In the genomic region with DNA sequence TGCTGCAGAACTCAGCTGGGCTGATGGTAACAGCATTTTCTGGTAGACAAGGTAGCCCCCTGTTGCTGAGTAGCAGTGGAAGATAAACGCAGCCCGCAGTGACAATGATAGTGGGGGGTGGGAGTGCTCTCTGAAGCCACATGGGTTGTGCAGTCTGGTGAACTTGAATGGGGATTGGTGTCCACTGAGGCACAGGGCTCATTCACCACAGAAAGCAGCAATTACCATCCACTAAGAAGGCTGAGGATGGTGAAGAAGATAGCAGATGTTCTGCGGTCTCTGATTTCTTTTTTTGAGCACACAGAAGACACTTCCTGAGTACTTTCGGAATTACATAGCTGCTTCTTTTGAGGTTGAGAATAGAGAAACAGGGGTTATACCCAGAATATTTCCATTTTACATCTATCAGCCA, we compare ENCODE assay signal across 12 cellular contexts.
DNase-seq lines count a peak whose midpoint lies in the region; ATAC-seq lines count a peak whose summit lies in the region.
"Had no signal": no experiment of that assay in that cellular context is flagged by ENCODE, and none has a peak within 500 bp of the region (broad histone marks: within the 10 kb centered on the region; RNA-seq: fewer than 3 reads in every experiment).

No MANE protein-coding gene starts in this region.

- no peaks in the 10 kb centered on the region for H3K79me1 ChIP-seq in mesenchymal stem cell (replicated peaks; ENCODE audit: low read length, poor library complexity, severe bottlenecking)

- H3K4me1 ChIP-seq in mesenchymal stem cell (ENCODE audit: control insufficient read depth, insufficient read depth, low read depth, low read length) = no peaks in the 10 kb centered on the region

- no peak overlapping the region for H2BK15ac ChIP-seq in mesenchymal stem cell (ENCODE audit: low read depth, poor library complexity, severe bottlenecking)

- H3K36me3 ChIP-seq in mesenchymal stem cell (ENCODE audit: control insufficient read depth in 1 of 2, insufficient read depth in 2 of 2, low read depth in 1 of 2, low read length in 2 of 2) = no peaks in the 10 kb centered on the region

- no peak overlapping the region for H4K8ac ChIP-seq in mesenchymal stem cell (ENCODE audit: low read length)

- no peaks in the 10 kb centered on the region for H3K27me3 ChIP-seq in mesenchymal stem cell (ENCODE audit: control insufficient read depth in 1 of 2, insufficient read depth in 1 of 2, low read length in 2 of 2)

- no peak overlapping the region for H3K4me3 ChIP-seq in mesenchymal stem cell (ENCODE audit: insufficient read depth in 1 of 2, low read depth in 1 of 2, low read length in 2 of 2)
- H3K4me3 ChIP-seq: smooth muscle cell had no signal

- H3K9ac ChIP-seq in mesenchymal stem cell (ENCODE audit: low read length) = no peak overlapping the region

- no peak overlapping the region for H3K14ac ChIP-seq in mesenchymal stem cell (ENCODE audit: low read length in 2 of 2)

- H2BK12ac ChIP-seq in mesenchymal stem cell (ENCODE audit: low read length in 2 of 2) = no peak overlapping the region

- WGBS in mesenchymal stem cell = 68% methylated on average over 2 of the region's 4 CpGs

- no peak overlapping the region for H2AFZ ChIP-seq in mesenchymal stem cell (ENCODE audit: low read depth, low read length)

- H4K91ac ChIP-seq in mesenchymal stem cell (ENCODE audit: low read length) = peak overlapping the region; percentile 27

- H3K23ac ChIP-seq in mesenchymal stem cell (ENCODE audit: low read length in 2 of 2) = no peak overlapping the region

- no peaks in the 10 kb centered on the region for H3K9me3 ChIP-seq in mesenchymal stem cell (ENCODE audit: control insufficient read depth, low read length)

- H2BK120ac ChIP-seq in mesenchymal stem cell (ENCODE audit: low read depth, low read length) = no peak overlapping the region

- no peak for DNase-seq in mesenchymal stem cell
- DNase-seq in DMS153 treated with DMSO at 0.1 percent for 48 hours (lab: John Stamatoyannopoulos, UW; ENCODE audit: unreplicated experiment) = no peak
- no peak for DNase-seq in cardiac septum (ENCODE audit: low spot score)
- no peak for DNase-seq in SK-N-DZ (ENCODE audit: low spot score)
- DNase-seq: activated T-cell treated with anti-CD3 and anti-CD28 coated beads, Interleukin-2, amount 50 U/mL, for 24 hours; naive B cell; NCI-H1092 treated with DMSO at 0.1 percent for 48 hours had no signal

- intact Hi-C loops in cardiac septum (cut with DNase I) = no loop called here

- H3K27ac ChIP-seq in mesenchymal stem cell (ENCODE audit: low read length, poor library complexity, severe bottlenecking) = no peak overlapping the region

- no peak overlapping the region for H3K4ac ChIP-seq in mesenchymal stem cell (ENCODE audit: low read depth in 1 of 2, low read length in 2 of 2)

- ATAC-seq in GM18870 (IDR thresholded peaks at IDR 0.05; ENCODE audit: unreplicated experiment) = peak; percentile 71
- peak; percentile 76 for ATAC-seq in GM21786 (IDR thresholded peaks at IDR 0.05; ENCODE audit: unreplicated experiment)
- peak; percentile 92 for ATAC-seq in HG03432 (IDR thresholded peaks at IDR 0.05; ENCODE audit: unreplicated experiment)
- ATAC-seq in GM18873 (IDR thresholded peaks at IDR 0.05; ENCODE audit: low FRiP score, unreplicated experiment) = no peak

- H2AK5ac ChIP-seq in mesenchymal stem cell (ENCODE audit: low read length, severe bottlenecking) = no peak overlapping the region

- no peak overlapping the region for H2BK5ac ChIP-seq in mesenchymal stem cell (ENCODE audit: low read depth, low read length, poor library complexity, severe bottlenecking)

- H3K4me2 ChIP-seq in mesenchymal stem cell (ENCODE audit: low read length, poor library complexity, severe bottlenecking) = no peak overlapping the region
- H3K4me2 ChIP-seq: smooth muscle cell had no signal

- H3K18ac ChIP-seq in mesenchymal stem cell (ENCODE audit: low read depth in 1 of 2, low read length in 2 of 2) = no peak overlapping the region
